ENCODE assay signal across 1 cellular context in the genomic region with DNA sequence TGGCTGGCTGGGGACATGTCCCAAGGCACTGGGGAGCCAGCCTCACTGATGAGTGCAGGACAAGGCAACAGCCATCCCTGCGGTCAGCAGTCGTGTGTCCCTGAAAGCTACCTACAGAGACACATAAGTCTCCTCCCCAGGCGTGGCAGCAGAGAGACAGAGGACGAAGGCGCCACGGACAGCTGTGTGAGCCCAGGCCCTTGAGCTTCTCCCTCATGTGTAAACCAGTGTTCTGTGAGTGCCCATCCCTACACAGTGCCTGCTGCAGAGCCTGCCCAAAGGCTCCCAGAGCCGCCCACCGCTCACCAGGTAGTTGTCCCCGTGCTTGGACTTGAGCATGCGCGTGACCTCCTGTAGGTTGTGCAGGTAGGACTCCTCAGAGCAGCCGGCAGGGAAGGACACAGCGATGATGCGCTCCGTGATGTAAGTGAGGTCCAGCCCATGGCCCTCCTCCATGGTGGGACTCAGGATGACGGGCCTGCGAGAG.
TF ChIP-seq lines count a peak whose summit lies in the region.

No MANE protein-coding gene starts in this region.

TF ChIP-seq in IMR-90, 13 proteins besides CTCF, POLR2A, EP300 and RAD21:
- TF ChIP-seq, protein P1, sequence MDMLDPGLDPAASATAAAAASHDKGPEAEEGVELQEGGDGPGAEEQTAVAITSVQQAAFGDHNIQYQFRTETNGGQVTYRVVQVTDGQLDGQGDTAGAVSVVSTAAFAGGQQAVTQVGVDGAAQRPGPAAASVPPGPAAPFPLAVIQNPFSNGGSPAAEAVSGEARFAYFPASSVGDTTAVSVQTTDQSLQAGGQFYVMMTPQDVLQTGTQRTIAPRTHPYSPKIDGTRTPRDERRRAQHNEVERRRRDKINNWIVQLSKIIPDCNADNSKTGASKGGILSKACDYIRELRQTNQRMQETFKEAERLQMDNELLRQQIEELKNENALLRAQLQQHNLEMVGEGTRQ (IDR thresholded peaks at IDR 0.05; ENCODE audit: low read depth, low read length): no peak
- TF ChIP-seq RCOR1 (IDR thresholded peaks at IDR 0.05; ENCODE audit: insufficient replicate concordance, low read length) (no peak), SMC3 (IDR thresholded peaks at IDR 0.05; ENCODE audit: low read depth, low read length) (no peak), CEBPB (IDR thresholded peaks at IDR 0.05; ENCODE audit: low read depth, low read length) (no peak), BHLHE40 (IDR thresholded peaks at IDR 0.05; ENCODE audit: low read depth, low read length) (no peak), CHD1 (IDR thresholded peaks at IDR 0.05; ENCODE audit: low read depth, low read length) (no peak), MAFK (IDR thresholded peaks at IDR 0.05; ENCODE audit: low read depth, low read length) (no peak), FOS (IDR thresholded peaks at IDR 0.05; ENCODE audit: low read depth, low read length) (no peak), MAZ (IDR thresholded peaks at IDR 0.05; ENCODE audit: borderline replicate concordance, low read depth, low read length) (no peak), RFX5 (IDR thresholded peaks at IDR 0.05; ENCODE audit: low read depth, low read length) (no peak)
